ENCODE assay signal across 1 cellular context in genomic region chr2:168480825-168481585, GRCh38.
TF ChIP-seq lines count a peak whose summit lies in the region.

No MANE protein-coding gene starts in this region.

TF ChIP-seq in HepG2, 621 proteins besides CTCF, POLR2A, EP300 and RAD21:
- no peak for TF ChIP-seq HDAC2 (CRISPR knock-in tag; IDR thresholded peaks at IDR 0.05)
- no peak for TF ChIP-seq SP140L (CRISPR knock-in tag; IDR thresholded peaks at IDR 0.05; ENCODE audit: borderline replicate concordance)
- TF ChIP-seq TAF1 (CRISPR knock-in tag; IDR thresholded peaks at IDR 0.05): no peak
- TF ChIP-seq ARID2 (CRISPR knock-in tag; IDR thresholded peaks at IDR 0.05; ENCODE audit: borderline replicate concordance): no peak
